Comparison of ENCODE assay signal across 8 cellular contexts in the genomic region with DNA sequence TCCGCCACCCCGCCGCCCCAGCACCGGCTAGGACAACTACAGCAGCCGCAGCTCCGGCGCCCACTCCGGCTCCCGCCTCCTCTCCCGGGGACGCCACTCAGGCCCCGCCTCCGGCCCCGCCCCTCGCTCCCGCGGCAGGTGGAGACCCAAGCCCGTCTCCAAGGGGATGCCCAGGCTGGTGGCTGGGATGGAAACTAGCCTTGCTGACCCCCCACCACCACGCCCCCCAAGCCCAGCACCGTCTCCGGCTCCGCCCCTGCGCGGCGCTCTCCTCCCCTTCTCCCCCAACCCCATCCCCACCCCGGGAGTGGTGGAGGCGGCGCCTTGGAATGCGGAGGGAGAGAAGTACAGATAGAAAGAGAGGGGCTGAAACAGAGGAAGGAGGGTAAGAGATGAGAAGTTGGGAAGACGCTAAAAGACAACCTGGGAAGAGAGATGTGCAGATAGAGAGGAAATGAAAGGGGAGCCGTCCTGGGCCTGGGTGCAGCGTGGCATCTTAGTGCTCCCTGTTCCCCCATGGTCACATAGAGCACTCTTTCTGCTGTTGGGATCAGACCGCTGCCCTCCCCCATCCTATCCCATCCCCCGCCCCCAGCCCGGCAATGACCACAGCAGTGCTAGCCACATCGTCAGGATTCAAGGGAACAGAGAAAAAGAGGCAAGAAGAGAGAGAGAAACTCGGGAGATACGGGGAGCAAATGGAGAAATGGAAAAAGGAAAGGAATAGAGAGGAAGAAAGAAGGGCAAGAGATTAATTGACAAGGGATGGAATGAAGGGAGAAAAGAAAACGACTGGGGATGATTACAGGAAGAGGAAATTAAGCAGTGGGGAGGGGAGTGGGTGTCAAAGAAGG. TPM values are rescaled to one million over a fixed set of nuclear protein-coding genes. Genes with fewer than 3 reads are reported as not detected.
DNase-seq lines count a peak whose midpoint lies in the region; ATAC-seq and TF ChIP-seq lines count a peak whose summit lies in the region.

Gene ITGA7, minus strand, starts transcription at position 64 of the 854 bp plus-strand sequence. CDS start 222 bp downstream, outside the sequence.

- peak within 1 kb of the TSS; percentile 91 for H3K27ac ChIP-seq in muscle layer of duodenum (ENCODE audit: low read length)

- no peak for TF ChIP-seq POLR2A in erythroblast (IDR thresholded peaks at IDR 0.05; ENCODE audit: low read length)

- H3K36me3 ChIP-seq in H7 (replicated peaks; ENCODE audit: control insufficient read depth, insufficient read depth, low read length), result no peaks in the 10 kb centered on the region
- no peaks in the 10 kb centered on the region for H3K36me3 ChIP-seq in muscle layer of duodenum (ENCODE audit: control insufficient read depth in 1 of 2, insufficient read depth in 2 of 2, low read length in 2 of 2)

- H3K4me3 ChIP-seq in H7 (ENCODE audit: insufficient read depth, low read depth, low read length) (peak within 1 kb of the TSS; percentile 95), muscle layer of duodenum (ENCODE audit: low read depth in 1 of 2, low read length in 2 of 2) (peak within 1 kb of the TSS; percentile 59 to 80)

- H3K27me3 ChIP-seq in H7 (ENCODE audit: control insufficient read depth, insufficient read depth, low read length) (peaks cover 11% of the 10 kb centered on the region; the same call in 1 of the 2 replicates), muscle layer of duodenum (ENCODE audit: low read depth, low read length) (no peaks in the 10 kb centered on the region)

- H3K4me1 ChIP-seq in muscle layer of duodenum (ENCODE audit: control insufficient read depth in 1 of 2, insufficient read depth in 2 of 2, low read length in 2 of 2), result peaks cover 4 to 23% of the 10 kb centered on the region in 2 donors

- DNase-seq in C1 segment of cervical spinal cord (lab: John Stamatoyannopoulos, UW) (peak in 12 of 14 donors; percentile 14 to 74 (median 42)), H7 (peak; percentile 100), NCI-H510A (lab: John Stamatoyannopoulos, UW) (peak; percentile 51), erythroblast (lab: John Stamatoyannopoulos, UW) (peak; percentile 17 to 32)
- DNase-seq in activated T-cell treated with anti-CD3 and anti-CD28 coated beads, Interleukin-2, amount 50 U/mL, for 1 hour, result peak; percentile 68
- DNase-seq in stimulated activated naive CD8-positive, alpha-beta T cell treated with anti-CD3 and anti-CD28 coated beads, Interleukin-15, Interleukin-2, amounts not matched to agents 100 U/mL and 50 U/mL, for 24 hours, result peak; percentile 73

- peak; percentile 65 for ATAC-seq in stimulated activated naive CD8-positive, alpha-beta T cell treated with anti-CD3 and anti-CD28 coated beads, Interleukin-15, Interleukin-2, amounts not matched to agents 100 U/mL and 50 U/mL, for 24 hours
- no peak for ATAC-seq in HG03280 (IDR thresholded peaks at IDR 0.05; ENCODE audit: unreplicated experiment)

- H3K9me3 ChIP-seq in muscle layer of duodenum (ENCODE audit: control insufficient read depth in 1 of 2, low read length in 2 of 2), result no peaks in the 10 kb centered on the region

RNA-seq across cellular contexts. Expression of gene ITGA7, which starts in this region (rescaled TPM):
- 38.0 and 46.1 TPM in 2 replicates for total RNA-seq in H7 (2014; rRNA removed; shearing (Covaris generic))

Comparison
In these comparisons a context has a peak if more than half of its experiments do, and no peak if none do; other contexts are left out.
1. DNase-seq: peak in every context shown above with its lines; median percentile 100 in H7; 73 in stimulated activated naive CD8-positive, alpha-beta T cell treated with anti-CD3 and anti-CD28 coated beads, Interleukin-15, Interleukin-2, amounts not matched to agents 100 U/mL and 50 U/mL, for 24 hours; 68 in activated T-cell treated with anti-CD3 and anti-CD28 coated beads, Interleukin-2, amount 50 U/mL, for 1 hour; 51 in NCI-H510A; 42 in C1 segment of cervical spinal cord; 24 in erythroblast.